Comparison of ENCODE assay signal across 19 cellular contexts in the genomic region with DNA sequence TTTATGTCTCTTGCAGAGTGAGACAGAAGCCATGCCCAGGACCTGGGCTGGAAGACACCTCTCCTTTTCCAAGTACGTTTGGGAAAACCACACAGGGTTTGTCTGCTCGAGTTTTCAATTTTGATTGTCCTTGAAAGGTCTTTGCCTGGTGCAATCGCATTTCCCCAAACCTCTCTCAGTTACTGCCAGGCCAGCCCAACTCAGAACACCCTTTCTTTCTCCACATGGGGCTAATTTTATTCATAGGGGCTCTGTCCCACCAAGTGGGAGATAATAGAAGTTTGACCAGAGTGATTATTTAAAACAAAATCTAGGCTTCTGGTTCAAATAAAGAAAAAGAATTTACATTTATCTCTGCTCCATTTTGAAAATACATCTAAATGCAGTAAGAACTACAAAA.
DNase-seq lines count a peak whose midpoint lies in the region; TF ChIP-seq lines count a peak whose summit lies in the region.
"Had no signal": no experiment of that assay in that cellular context is flagged by ENCODE, and none has a peak within 500 bp of the region (broad histone marks: within the 10 kb centered on the region; RNA-seq: fewer than 3 reads in every experiment).

No MANE protein-coding gene starts in this region.

- in situ Hi-C loops in GM23248 (cut with MboI) = no loop called here

- H3K27ac ChIP-seq in GM23248 (no peak overlapping the region), neural progenitor cell (peak overlapping the region; percentile 82)
- H3K27ac ChIP-seq: PC-9, RWPE1 had no signal

- peaks cover 12% of the 10 kb centered on the region for H3K4me1 Mint-ChIP-seq in neural progenitor cell

- peaks cover 4% of the 10 kb centered on the region for H3K9me3 Mint-ChIP-seq in neural progenitor cell

- H3K4me1 ChIP-seq in GM23248 (ENCODE audit: insufficient read depth) (no peaks in the 10 kb centered on the region), NT2/D1 (ENCODE audit: insufficient read depth, insufficient read length) (no peaks in the 10 kb centered on the region), iPS-15b (ENCODE audit: control insufficient read depth, insufficient read depth, low read length) (peaks cover 13% of the 10 kb centered on the region), neural progenitor cell (peaks cover 32% of the 10 kb centered on the region)
- H3K4me1 ChIP-seq: Caco-2 had no signal

- H3K4me3 ChIP-seq in GM23248 (no peak overlapping the region), NT2/D1 (ENCODE audit: insufficient read length, low read depth) (no peak overlapping the region), iPS-15b (ENCODE audit: low read depth, low read length) (no peak overlapping the region), neural progenitor cell (no peak overlapping the region)
- H3K4me3 ChIP-seq: PC-9 had no signal

- H3K36me3 ChIP-seq in GM23248 (ENCODE audit: low read depth) (no peaks in the 10 kb centered on the region), NT2/D1 (ENCODE audit: insufficient read depth, insufficient read length, low read length) (no peaks in the 10 kb centered on the region), iPS-15b (ENCODE audit: control insufficient read depth, insufficient read depth, low read length) (no peaks in the 10 kb centered on the region), neural progenitor cell (no peaks in the 10 kb centered on the region)

- H3F3A ChIP-seq in GM23248 (ENCODE audit: insufficient read depth) (no peaks in the 10 kb centered on the region), neural progenitor cell (ENCODE audit: low read depth) (peaks cover 23% of the 10 kb centered on the region)

- H3K9me3 ChIP-seq in GM23248 (ENCODE audit: low read depth) = no peaks in the 10 kb centered on the region
- no peaks in the 10 kb centered on the region for H3K9me3 ChIP-seq in NT2/D1 (ENCODE audit: insufficient read depth, low read length)
- no peaks in the 10 kb centered on the region for H3K9me3 ChIP-seq in iPS-15b (ENCODE audit: control insufficient read depth, insufficient read depth, low read length)
- H3K9me3 ChIP-seq in neural progenitor cell (ENCODE audit: low read depth) = no peaks in the 10 kb centered on the region
- H3K9me3 ChIP-seq: Caco-2 had no signal

- H3K27me3 ChIP-seq in GM23248 (replicated peaks; ENCODE audit: insufficient read depth) (no peaks in the 10 kb centered on the region), NT2/D1 (ENCODE audit: insufficient read depth, insufficient read length) (no peaks in the 10 kb centered on the region), iPS-15b (ENCODE audit: control insufficient read depth, insufficient read depth, low read length) (no peaks in the 10 kb centered on the region), neural progenitor cell (no peaks in the 10 kb centered on the region)

- H3K4me3 Mint-ChIP-seq in neural progenitor cell = no peak overlapping the region
- H3K4me3 Mint-ChIP-seq: CD4-positive, alpha-beta T cell had no signal

- 19 to 29% methylated on average over 3 of the region's 3 CpGs for WGBS in GM23248 (ENCODE audit: low coverage in 1 of 2, low lambda C conversion rate in 2 of 2, missing lambda C conversion rate in 2 of 2), 2 experiments

- no peaks in the 10 kb centered on the region for H3K27me3 Mint-ChIP-seq in neural progenitor cell (ENCODE audit: insufficient read depth, low read depth)
- H3K27me3 Mint-ChIP-seq: CD4-positive, alpha-beta T cell had no signal

- no peaks in the 10 kb centered on the region for H3K79me2 ChIP-seq in GM23248 (ENCODE audit: insufficient read depth)
- no peaks in the 10 kb centered on the region for H3K79me2 ChIP-seq in neural progenitor cell (ENCODE audit: low read depth)

- H4K20me1 ChIP-seq in GM23248 (ENCODE audit: insufficient read depth) = no peaks in the 10 kb centered on the region
- no peaks in the 10 kb centered on the region for H4K20me1 ChIP-seq in neural progenitor cell (ENCODE audit: low read depth)

- H3K36me3 Mint-ChIP-seq in neural progenitor cell = no peaks in the 10 kb centered on the region

- no peak overlapping the region for H3K27ac Mint-ChIP-seq in neural progenitor cell
- H3K27ac Mint-ChIP-seq: CD4-positive, alpha-beta T cell had no signal

- H2AFZ ChIP-seq in GM23248 = peak overlapping the region; percentile 7
- peak overlapping the region; percentile 58 for H2AFZ ChIP-seq in neural progenitor cell (replicated peaks)
- H2AFZ ChIP-seq: PC-9 had no signal

- H3K9me2 ChIP-seq in GM23248 (ENCODE audit: insufficient read depth) = no peaks in the 10 kb centered on the region

- no peak overlapping the region for H3K9ac ChIP-seq in GM23248
- no peak overlapping the region for H3K9ac ChIP-seq in NT2/D1 (ENCODE audit: insufficient read length, low read depth)
- H3K9ac ChIP-seq in iPS-15b (ENCODE audit: low read depth, low read length) = peak overlapping the region; percentile 1
- H3K9ac ChIP-seq in neural progenitor cell = no peak overlapping the region

- DNase-seq in GM23248 = no peak
- peak; percentile 69 for DNase-seq in NT2/D1 (ENCODE audit: low read depth, low spot score)
- peak; percentile 33 for DNase-seq in neural progenitor cell (ENCODE audit: low spot score)
- no peak for DNase-seq in GF-D8 (lab: John Stamatoyannopoulos, UW)
- no peak for DNase-seq in middle frontal gyrus (ENCODE audit: extremely low spot score, low spot score)
- no peak for DNase-seq in HCEC 1CT
- DNase-seq: Caco-2; CD4-positive, alpha-beta T cell; GDM1; IMR-90; NCI-H1048; NCI-H1436; NCI-H1930; NCI-H345; NCI-H524 treated with DMSO at 0.1 percent for 48 hours; PC-9; SIG-M5 had no signal

- no peak for TF ChIP-seq CTCF in neural progenitor cell (IDR thresholded peaks at IDR 0.05)

- no peak overlapping the region for H3K4me2 ChIP-seq in GM23248 (ENCODE audit: unreplicated experiment)
- peak overlapping the region; percentile 53 for H3K4me2 ChIP-seq in neural progenitor cell
- H3K4me2 ChIP-seq: PC-9 had no signal

Comparison
In these comparisons a context has a peak if more than half of its experiments do, and no peak if none do; other contexts are left out.
1. DNase-seq: peak in NT2/D1 (single experiment) and neural progenitor cell (single experiment); none in GM23248 (single experiment), GF-D8 (single experiment), middle frontal gyrus (single experiment) and HCEC 1CT (single experiment).